11 cellular contexts compared by ENCODE assay signal in the genomic region with DNA sequence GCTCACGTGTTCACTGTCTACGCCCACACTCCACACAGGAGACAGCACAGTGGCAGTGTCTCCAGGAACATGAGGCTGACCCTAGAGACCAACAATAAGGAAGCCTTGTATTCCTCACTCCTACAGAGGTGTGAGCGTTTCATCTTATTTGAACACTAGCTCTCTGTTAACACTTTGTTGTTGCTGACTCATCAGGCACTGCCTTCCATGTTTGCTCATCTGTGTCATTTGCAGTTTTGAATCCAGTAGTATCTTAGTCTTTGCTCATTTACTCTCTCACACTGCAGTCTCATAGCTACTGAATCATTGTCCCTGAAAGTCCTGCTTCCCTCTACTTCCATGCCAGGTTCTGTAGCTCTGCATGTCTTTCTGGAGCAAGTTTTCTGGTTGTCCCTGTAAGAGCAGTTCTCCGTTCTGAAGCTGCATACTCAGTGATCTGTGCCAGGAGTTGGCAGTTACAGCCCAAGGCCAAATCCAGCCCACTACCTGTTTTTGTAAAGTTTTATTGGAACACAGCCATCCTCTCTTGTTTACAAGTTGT.
DNase-seq lines count a peak whose midpoint lies in the region; ATAC-seq and TF ChIP-seq lines count a peak whose summit lies in the region.
"Had no signal": no experiment of that assay in that cellular context is flagged by ENCODE, and none has a peak within 500 bp of the region (broad histone marks: within the 10 kb centered on the region; RNA-seq: fewer than 3 reads in every experiment).

No MANE protein-coding gene starts in this region.

- peak overlapping the region in 3 of 4 donors; percentile 27 to 57 (median 42) for H3K27ac ChIP-seq in sigmoid colon

- H3K36me3 ChIP-seq in sigmoid colon, result no peaks in the 10 kb centered on the region
- H3K36me3 ChIP-seq: adrenal gland had no signal

- H3K4me1 Mint-ChIP-seq in chondrocyte (ENCODE audit: low read depth) (peaks cover 43% of the 10 kb centered on the region), T-helper 17 cell (peaks cover 8% of the 10 kb centered on the region)

- H3K4me3 ChIP-seq in sigmoid colon, result no peak overlapping the region
- H3K4me3 ChIP-seq: adrenal gland had no signal

- no peak for TF ChIP-seq EP300 in sigmoid colon (IDR thresholded peaks at IDR 0.05)

- no peak for TF ChIP-seq POLR2A in sigmoid colon (IDR thresholded peaks at IDR 0.05)

- H3K4me3 Mint-ChIP-seq in chondrocyte (ENCODE audit: unreplicated experiment), result no peak overlapping the region
- no peak overlapping the region for H3K4me3 Mint-ChIP-seq in T-helper 17 cell
- H3K4me3 Mint-ChIP-seq: B cell, naive B cell had no signal

- H3K27me3 ChIP-seq in sigmoid colon, result no peaks in the 10 kb centered on the region
- H3K27me3 ChIP-seq: adrenal gland had no signal

- no peak for TF ChIP-seq CTCF in chondrocyte (IDR thresholded peaks at IDR 0.05)
- no peak for TF ChIP-seq CTCF in sigmoid colon (IDR thresholded peaks at IDR 0.05)

- ATAC-seq in HG03558 (IDR thresholded peaks at IDR 0.05; ENCODE audit: extremely low read depth, unreplicated experiment) (peak; percentile 69), HG03045 (IDR thresholded peaks at IDR 0.05; ENCODE audit: unreplicated experiment) (no peak), T-helper 17 cell (no peak)

- H3K36me3 Mint-ChIP-seq in chondrocyte (ENCODE audit: low read depth) (no peaks in the 10 kb centered on the region), T-helper 17 cell (ENCODE audit: low read depth) (no peaks in the 10 kb centered on the region)
- H3K36me3 Mint-ChIP-seq: naive B cell had no signal

- 10 to 48% methylated on average over 4 of the region's 4 CpGs for WGBS in sigmoid colon, 2 donors

- no peaks in the 10 kb centered on the region for H3K9me3 Mint-ChIP-seq in chondrocyte (ENCODE audit: low read depth)
- H3K9me3 Mint-ChIP-seq: naive B cell had no signal

- DNase-seq in activated CD4-positive, alpha-beta T cell treated with anti-CD3 and anti-CD28 coated beads for 48 hours, result peak; percentile 9
- no peak for DNase-seq in activated CD4-positive, alpha-beta T cell treated with anti-CD3 and anti-CD28 coated beads, Interleukin-2, amount 50 U/mL, for 48 hours
- DNase-seq in chondrocyte (ENCODE audit: low spot score), result no peak
- DNase-seq in sigmoid colon, result no peak
- DNase-seq in retina, result no peak
- no peak for DNase-seq in T-helper 17 cell
- DNase-seq: naive B cell had no signal

- intact Hi-C loops in sigmoid colon (cut with DNase I), result no loop called here

- H3K27me3 Mint-ChIP-seq in chondrocyte (ENCODE audit: low read depth) (no peaks in the 10 kb centered on the region), T-helper 17 cell (peaks cover 8% of the 10 kb centered on the region)

- no peaks in the 10 kb centered on the region for H3K9me3 ChIP-seq in sigmoid colon
- no peaks in the 10 kb centered on the region for H3K9me3 ChIP-seq in T-helper 17 cell (ENCODE audit: control insufficient read depth, low read length, poor library complexity, severe bottlenecking)
- H3K9me3 ChIP-seq: adrenal gland had no signal

- H3K27ac Mint-ChIP-seq in chondrocyte (ENCODE audit: unreplicated experiment), result peak overlapping the region; percentile 30
- H3K27ac Mint-ChIP-seq in T-helper 17 cell, result no peak overlapping the region
- H3K27ac Mint-ChIP-seq: B cell, naive B cell had no signal

- peaks cover 0 to 31% (median 19%) of the 10 kb centered on the region in 4 donors for H3K4me1 ChIP-seq in sigmoid colon
